ENCODE assay signal across 9 cellular contexts in genomic region chr4:174136013-174136412, GRCh38.
DNase-seq lines count a peak whose midpoint lies in the region; ATAC-seq and TF ChIP-seq lines count a peak whose summit lies in the region.
"Had no signal": no experiment of that assay in that cellular context is flagged by ENCODE, and none has a peak within 500 bp of the region (broad histone marks: within the 10 kb centered on the region; RNA-seq: fewer than 3 reads in every experiment).

No MANE protein-coding gene starts in this region.

- no peaks in the 10 kb centered on the region for H3K36me3 Mint-ChIP-seq in HFFc6 (ENCODE audit: low read depth)

- no peaks in the 10 kb centered on the region for H3K9me3 Mint-ChIP-seq in HFFc6

- H3K9ac ChIP-seq in iPS-20b (ENCODE audit: low read depth, low read length) (no peak overlapping the region), subcutaneous abdominal adipose tissue (ENCODE audit: low read length in 5 of 5) (peak overlapping the region in 2 of 5 donors; percentile 48 to 64)

- TF ChIP-seq CTCF in HFFc6 (IDR thresholded peaks at IDR 0.05) (no peak), WI38 (IDR thresholded peaks at IDR 0.05; ENCODE audit: low read depth, low read length) (no peak), upper lobe of left lung (IDR thresholded peaks at IDR 0.05) (no peak)

- no peak overlapping the region for H3K27ac Mint-ChIP-seq in HFFc6

- TF ChIP-seq EP300 in upper lobe of left lung (IDR thresholded peaks at IDR 0.05): no peak

- H3K4me3 ChIP-seq in WI38 (ENCODE audit: low read depth, low read length) (peak overlapping the region; percentile 8; the same call in 1 of the 2 replicates), iPS-20b (ENCODE audit: low read length) (peak overlapping the region; percentile 23; the same call in 1 of the 2 replicates), subcutaneous abdominal adipose tissue (ENCODE audit: low read depth in 1 of 5, low read length in 5 of 5) (peak overlapping the region; percentile 32 to 66 (median 46)), upper lobe of left lung (peak overlapping the region in 2 of 4 donors; percentile 10 to 15)

- peak overlapping the region; percentile 56 for H3K4me3 Mint-ChIP-seq in HFFc6

- no peak for TF ChIP-seq POLR2A in upper lobe of left lung (IDR thresholded peaks at IDR 0.05)

- WGBS in upper lobe of left lung, 2 donors: 23 to 28% methylated on average over 9 of the region's 9 CpGs

- ATAC-seq in HG02571 (IDR thresholded peaks at IDR 0.05; ENCODE audit: unreplicated experiment) (no peak), upper lobe of left lung (ENCODE audit: low FRiP score in 2 of 2) (no peak)

- peaks cover 18% of the 10 kb centered on the region for H3K4me1 Mint-ChIP-seq in HFFc6 (ENCODE audit: low read depth)

- H3K27me3 Mint-ChIP-seq in HFFc6 (ENCODE audit: insufficient read depth): peaks cover 2% of the 10 kb centered on the region; the same call in 1 of the 2 replicates

- peaks cover 8% of the 10 kb centered on the region; the same call in 1 of the 2 replicates for H3K4me1 ChIP-seq in iPS-20b (ENCODE audit: insufficient read depth, low read length)
- peaks cover 0 to 6% (median 0%) of the 10 kb centered on the region in 5 donors for H3K4me1 ChIP-seq in subcutaneous abdominal adipose tissue (ENCODE audit: control insufficient read depth in 5 of 5, insufficient read depth in 5 of 5, low read length in 5 of 5)
- H3K4me1 ChIP-seq in upper lobe of left lung: no peaks in the 10 kb centered on the region

- no peak for DNase-seq in HFFc6
- DNase-seq in activated CD4-positive, alpha-beta T cell treated with anti-CD3 and anti-CD28 coated beads, Interleukin-2, amount 50 U/mL, for 48 hours: no peak
- no peak for DNase-seq in upper lobe of left lung
- no peak for DNase-seq in DMS 273 (lab: John Stamatoyannopoulos, UW; ENCODE audit: unreplicated experiment)
- DNase-seq: activated effector memory CD4-positive, alpha-beta T cell treated with anti-CD3 and anti-CD28 coated beads, Interleukin-2, amount 50 U/mL, for 16 hours had no signal

- H3K27ac ChIP-seq in iPS-20b (ENCODE audit: low read length) (no peak overlapping the region), subcutaneous abdominal adipose tissue (ENCODE audit: low read depth, low read length) (no peak overlapping the region), upper lobe of left lung (no peak overlapping the region)

- no peaks in the 10 kb centered on the region for H3K27me3 ChIP-seq in iPS-20b (ENCODE audit: insufficient read depth, low read length)
- H3K27me3 ChIP-seq in subcutaneous abdominal adipose tissue (ENCODE audit: control insufficient read depth in 5 of 5, insufficient read depth in 4 of 5, low read length in 5 of 5): no peaks in the 10 kb centered on the region
- no peaks in the 10 kb centered on the region for H3K27me3 ChIP-seq in upper lobe of left lung

- H3K36me3 ChIP-seq in iPS-20b (ENCODE audit: insufficient read depth, low read depth, low read length) (no peaks in the 10 kb centered on the region), subcutaneous abdominal adipose tissue (ENCODE audit: control insufficient read depth in 5 of 5, insufficient read depth in 5 of 5, low read length in 5 of 5) (no peaks in the 10 kb centered on the region), upper lobe of left lung (no peaks in the 10 kb centered on the region)

- H3K9me3 ChIP-seq in iPS-20b (ENCODE audit: insufficient read depth, low read depth, low read length) (no peaks in the 10 kb centered on the region), subcutaneous abdominal adipose tissue (ENCODE audit: control insufficient read depth in 5 of 5, low read length in 5 of 5) (no peaks in the 10 kb centered on the region), upper lobe of left lung (no peaks in the 10 kb centered on the region)
